17 cellular contexts compared by ENCODE assay signal in the genomic region with DNA sequence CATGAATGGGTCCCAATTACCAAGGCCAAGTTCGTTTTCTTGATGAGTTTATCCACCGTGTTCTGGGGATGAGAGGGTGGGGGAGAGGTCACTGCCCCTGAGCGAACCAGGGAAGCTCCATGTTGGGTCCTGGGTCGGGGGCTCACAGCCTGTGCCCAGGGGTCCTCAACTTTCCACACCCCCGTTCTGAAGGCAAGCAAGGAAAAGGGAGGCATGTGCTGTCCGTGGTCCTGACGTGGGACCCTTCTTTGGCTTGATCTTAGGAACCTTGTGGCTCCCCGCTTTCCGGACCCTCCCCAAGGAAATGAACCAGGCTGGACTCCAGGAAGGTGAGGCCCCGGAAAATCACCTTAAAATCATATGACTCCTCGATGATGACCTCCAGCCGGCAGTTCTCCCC. TPM values are rescaled to one million over a fixed set of nuclear protein-coding genes. Genes with fewer than 3 reads are reported as not detected.
"Had no signal": no experiment of that assay in that cellular context is flagged by ENCODE, and none has a peak within 500 bp of the region (broad histone marks: within the 10 kb centered on the region; RNA-seq: fewer than 3 reads in every experiment).

No MANE protein-coding gene starts in this region.

- H3K4me1 Mint-ChIP-seq: nephron had no signal

- H2AFZ ChIP-seq: hepatocyte had no signal

- H3K27ac ChIP-seq: hepatocyte, left lung, psoas muscle, suprapubic skin had no signal

- H3K9me3 ChIP-seq: left lung, psoas muscle, suprapubic skin had no signal

- FAIRE-seq: astrocyte, keratinocyte had no signal

- H3K9me3 Mint-ChIP-seq: activated T-helper 1 cell treated with anti-CD3 and anti-CD28 coated beads, Interleukin-12 subunit alpha, Interleukin-12 subunit beta, Interleukin-2, Interleukin-4 antibody, amounts not matched to agents 30 ng/mL and 10 ng/mL and 1 ng/mL, durations not matched to agents 14 hours and 24 hours and 36 hours; nephron; T-helper 2 cell treated with Interferon-gamma antibody and Interleukin-4, amounts not matched to agents 5 μg/mL and 100 μg/mL, for 36 hours; type B pancreatic cell had no signal

- H3K36me3 ChIP-seq: left lung, suprapubic skin had no signal

- H3K4me3 ChIP-seq: hepatocyte, left lung, psoas muscle, suprapubic skin had no signal

- H3K4me1 ChIP-seq: psoas muscle, suprapubic skin had no signal

- H3K4me2 ChIP-seq: hepatocyte had no signal

- H3K27ac Mint-ChIP-seq: activated T-helper 1 cell treated with anti-CD3 and anti-CD28 coated beads, Interleukin-12 subunit alpha, Interleukin-12 subunit beta, Interleukin-2, Interleukin-4 antibody, amounts not matched to agents 30 ng/mL and 10 ng/mL and 1 ng/mL, durations not matched to agents 14 hours and 24 hours and 36 hours; nephron; T-helper 2 cell treated with Interferon-gamma antibody and Interleukin-4, amounts not matched to agents 5 μg/mL and 100 μg/mL, for 36 hours; type B pancreatic cell had no signal

- DNase-seq: activated CD4-positive, alpha-beta T cell treated with anti-CD3 and anti-CD28 coated beads, Interleukin-2, amount 50 U/mL, for 1 hour; activated naive CD4-positive, alpha-beta T cell treated with Interleukin-2 at 50 U/mL for 16 hours; left lung; mesendoderm; psoas muscle; stimulated activated naive CD8-positive, alpha-beta T cell treated with anti-CD3 and anti-CD28 coated beads, Interleukin-15, Interleukin-2, amounts not matched to agents 100 U/mL and 50 U/mL, for 24 hours had no signal

- H3K4me3 Mint-ChIP-seq: activated T-helper 1 cell treated with anti-CD3 and anti-CD28 coated beads, Interleukin-12 subunit alpha, Interleukin-12 subunit beta, Interleukin-2, Interleukin-4 antibody, amounts not matched to agents 30 ng/mL and 10 ng/mL and 1 ng/mL, durations not matched to agents 14 hours and 24 hours and 36 hours; nephron; T-helper 2 cell treated with Interferon-gamma antibody and Interleukin-4, amounts not matched to agents 5 μg/mL and 100 μg/mL, for 36 hours; type B pancreatic cell had no signal

- H3K79me2 ChIP-seq: hepatocyte had no signal

- H3K36me3 Mint-ChIP-seq: type B pancreatic cell had no signal

RNA-seq across cellular contexts. Expression of a gene that starts 18.2 kb away (rescaled TPM):
- total RNA-seq: activated CD8-positive, alpha-beta memory T cell treated with anti-CD3 and anti-CD28 coated beads for 36 hours; activated T-helper 1 cell treated with anti-CD3 and anti-CD28 coated beads, Interleukin-12 subunit alpha, Interleukin-12 subunit beta, Interleukin-2, Interleukin-4 antibody, amounts not matched to agents 30 ng/mL and 10 ng/mL and 1 ng/mL, durations not matched to agents 14 hours and 24 hours and 36 hours had no signal

RNA-seq across cellular contexts. Expression of a gene that starts 34.2 kb away (rescaled TPM):
- total RNA-seq: activated CD8-positive, alpha-beta memory T cell treated with anti-CD3 and anti-CD28 coated beads for 36 hours; activated T-helper 1 cell treated with anti-CD3 and anti-CD28 coated beads, Interleukin-12 subunit alpha, Interleukin-12 subunit beta, Interleukin-2, Interleukin-4 antibody, amounts not matched to agents 30 ng/mL and 10 ng/mL and 1 ng/mL, durations not matched to agents 14 hours and 24 hours and 36 hours; osteocyte; sciatic nerve had no signal
